8 cellular contexts compared by ENCODE assay signal in the genomic region with DNA sequence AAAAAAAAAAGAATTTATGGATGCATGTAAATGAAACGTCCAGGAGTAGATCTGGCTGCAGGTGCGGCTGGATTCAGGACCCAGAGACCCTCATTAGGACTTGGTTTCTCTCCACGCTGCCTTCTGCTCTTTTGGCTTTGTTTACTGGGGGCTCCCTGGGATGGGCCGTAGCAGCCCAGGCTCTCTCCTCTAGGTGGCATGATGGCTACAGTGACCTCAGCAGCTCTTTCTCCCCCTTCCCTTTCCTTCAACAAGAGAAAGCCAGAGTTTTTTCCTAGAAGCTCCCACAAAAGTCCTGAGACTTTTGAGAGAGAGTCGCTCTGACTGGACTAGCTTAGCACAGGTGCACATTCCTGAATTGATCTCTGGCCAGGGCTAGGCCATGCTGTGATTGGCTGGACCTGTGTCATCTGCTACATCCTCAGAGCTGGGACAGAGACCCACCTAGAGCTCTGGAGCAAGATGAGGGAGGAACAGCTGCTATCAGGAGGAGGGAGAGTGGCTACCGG.
DNase-seq lines count a peak whose midpoint lies in the region; ATAC-seq and TF ChIP-seq lines count a peak whose summit lies in the region.

No MANE protein-coding gene starts in this region.

- ATAC-seq in GM21360 (IDR thresholded peaks at IDR 0.05; ENCODE audit: unreplicated experiment) = peak; percentile 39

- H3K4me1 Mint-ChIP-seq in activated CD4-positive, alpha-beta T cell treated with anti-CD3 and anti-CD28 coated beads, Interleukin-2, amount 10 ng/mL, durations not matched to agents 24 days and 14 days = peaks cover 38% of the 10 kb centered on the region

- peak overlapping the region; percentile 17 for H3K27ac Mint-ChIP-seq in activated CD4-positive, alpha-beta T cell treated with anti-CD3 and anti-CD28 coated beads, Interleukin-2, amount 10 ng/mL, durations not matched to agents 24 days and 14 days

- peak overlapping the region; percentile 61 for H3K4me3 ChIP-seq in DOHH2 (ENCODE audit: low read length)
- no peak overlapping the region for H3K4me3 ChIP-seq in esophagus squamous epithelium
- no peak overlapping the region for H3K4me3 ChIP-seq in mucosa of stomach (ENCODE audit: low read length)
- H3K4me3 ChIP-seq in uterus = no peak overlapping the region

- 40 to 42% methylated on average over 5 to 6 of the region's 6 CpGs for WGBS in esophagus squamous epithelium, 2 donors

- H3K27ac ChIP-seq in DOHH2 (ENCODE audit: low read depth, low read length) (peak overlapping the region; percentile 61), esophagus squamous epithelium (peak overlapping the region in 3 of 4 donors; percentile 1 to 79 (median 55)), uterus (peak overlapping the region; percentile 36 to 56)

- H3K79me2 ChIP-seq in DOHH2 (ENCODE audit: control insufficient read depth, low read length) = no peaks in the 10 kb centered on the region

- TF ChIP-seq POLR2A in esophagus squamous epithelium (IDR thresholded peaks at IDR 0.05) (no peak), uterus (IDR thresholded peaks at IDR 0.05) (no peak)

- H3K4me1 ChIP-seq in DOHH2 (ENCODE audit: control insufficient read depth, low read length) = peaks cover 31% of the 10 kb centered on the region
- H3K4me1 ChIP-seq in esophagus squamous epithelium = peaks cover 24 to 50% (median 29%) of the 10 kb centered on the region in 3 donors
- H3K4me1 ChIP-seq in mucosa of stomach (ENCODE audit: control insufficient read depth, insufficient read depth, low read length) = peaks cover 50% of the 10 kb centered on the region
- H3K4me1 ChIP-seq in uterus = no peaks in the 10 kb centered on the region

- peak; percentile 91 for TF ChIP-seq CTCF in DOHH2 (IDR thresholded peaks at IDR 0.05; ENCODE audit: low read depth, low read length, poor library complexity, severe bottlenecking)
- TF ChIP-seq CTCF in esophagus squamous epithelium (IDR thresholded peaks at IDR 0.05) = peak; percentile 51 to 69 (median 64)
- peak; percentile 63 to 86 (median 80) for TF ChIP-seq CTCF in uterus (IDR thresholded peaks at IDR 0.05)

- intact Hi-C loops in activated CD4-positive, alpha-beta T cell treated with anti-CD3 and anti-CD28 coated beads, Interleukin-2, amount 10 ng/mL, durations not matched to agents 24 days and 14 days (cut with micrococcal nuclease) = loop anchor here (1.0 to 5.0 kb wide), 5 partner anchors 29 to 89 kb away; no protein-coding TSS in a partner anchor
- intact Hi-C loops in esophagus squamous epithelium (cut with DNase I) (loop anchor here (10.0 kb wide), 1 partner anchor 71 kb away; the partner anchor contains the start of gene PDCD4), uterus (cut with DNase I; ENCODE audit: low total_unique reads) (loop anchor here (5.0 kb wide), 1 partner anchor 88 kb away; no protein-coding TSS in a partner anchor)

- H3K36me3 Mint-ChIP-seq in activated CD4-positive, alpha-beta T cell treated with anti-CD3 and anti-CD28 coated beads, Interleukin-2, amount 10 ng/mL, durations not matched to agents 24 days and 14 days (ENCODE audit: low read depth) = no peaks in the 10 kb centered on the region

- H3K9me3 ChIP-seq in DOHH2 (ENCODE audit: control insufficient read depth, insufficient read depth, low read length) = no peaks in the 10 kb centered on the region
- H3K9me3 ChIP-seq in esophagus squamous epithelium = no peaks in the 10 kb centered on the region
- no peaks in the 10 kb centered on the region for H3K9me3 ChIP-seq in mucosa of stomach (ENCODE audit: control insufficient read depth, low read length)
- H3K9me3 ChIP-seq in uterus = no peaks in the 10 kb centered on the region

- H3K9me2 ChIP-seq in DOHH2 (replicated peaks; ENCODE audit: control insufficient read depth, low read length) = no peaks in the 10 kb centered on the region

- no peaks in the 10 kb centered on the region for H4K20me1 ChIP-seq in DOHH2 (ENCODE audit: control insufficient read depth, insufficient read depth, low read depth, low read length)

- peaks cover 8% of the 10 kb centered on the region; the same call in 1 of the 2 replicates for H3F3A ChIP-seq in DOHH2 (ENCODE audit: control insufficient read depth, insufficient read depth)

- no peaks in the 10 kb centered on the region for H3K36me3 ChIP-seq in DOHH2 (ENCODE audit: control insufficient read depth, low read length)
- H3K36me3 ChIP-seq in esophagus squamous epithelium = no peaks in the 10 kb centered on the region
- H3K36me3 ChIP-seq in mucosa of stomach (ENCODE audit: control insufficient read depth, insufficient read depth, low read length) = no peaks in the 10 kb centered on the region
- no peaks in the 10 kb centered on the region for H3K36me3 ChIP-seq in uterus

- H3K4me3 Mint-ChIP-seq in activated CD4-positive, alpha-beta T cell treated with anti-CD3 and anti-CD28 coated beads, Interleukin-2, amount 10 ng/mL, durations not matched to agents 24 days and 14 days = peak overlapping the region; percentile 23

- DNase-seq in HuH-7 (ENCODE audit: low spot score) (peak; percentile 71), esophagus squamous epithelium (lab: John Stamatoyannopoulos, UW) (no peak), uterus (peak; percentile 65 to 72), NCI-H748 (lab: John Stamatoyannopoulos, UW; ENCODE audit: unreplicated experiment) (no peak)
- peak; percentile 72 for DNase-seq in activated CD4-positive, alpha-beta T cell treated with anti-CD3 and anti-CD28 coated beads, Interleukin-2, amount 10 ng/mL, durations not matched to agents 24 days and 14 days

- H3K9ac ChIP-seq in mucosa of stomach (ENCODE audit: low read length) = peak overlapping the region; percentile 36

- H3K27me3 ChIP-seq in DOHH2 (ENCODE audit: control insufficient read depth, low read length) (no peaks in the 10 kb centered on the region), esophagus squamous epithelium (no peaks in the 10 kb centered on the region), mucosa of stomach (ENCODE audit: control insufficient read depth, insufficient read depth, low read length) (no peaks in the 10 kb centered on the region), uterus (no peaks in the 10 kb centered on the region)

- no peaks in the 10 kb centered on the region for H3K9me3 Mint-ChIP-seq in activated CD4-positive, alpha-beta T cell treated with anti-CD3 and anti-CD28 coated beads, Interleukin-2, amount 10 ng/mL, durations not matched to agents 24 days and 14 days

- peak overlapping the region; percentile 83 for H3K4me2 ChIP-seq in DOHH2 (ENCODE audit: low read length)

- H3K27me3 Mint-ChIP-seq in activated CD4-positive, alpha-beta T cell treated with anti-CD3 and anti-CD28 coated beads, Interleukin-2, amount 10 ng/mL, durations not matched to agents 24 days and 14 days = no peaks in the 10 kb centered on the region

Comparison
In these comparisons a context has a peak if more than half of its experiments do, and no peak if none do; other contexts are left out.
1. DNase-seq: peak in HuH-7 (single experiment), activated CD4-positive, alpha-beta T cell treated with anti-CD3 and anti-CD28 coated beads, Interleukin-2, amount 10 ng/mL, durations not matched to agents 24 days and 14 days (single experiment) and uterus (2 of 2); none in esophagus squamous epithelium (single experiment) and NCI-H748 (single experiment).
2. Peak in every context shown above with its lines, with median percentiles within 50 percentile points of each other: H3K27ac ChIP-seq and CTCF ChIP-seq.